ENCODE assay signal across 18 cellular contexts in the genomic region with DNA sequence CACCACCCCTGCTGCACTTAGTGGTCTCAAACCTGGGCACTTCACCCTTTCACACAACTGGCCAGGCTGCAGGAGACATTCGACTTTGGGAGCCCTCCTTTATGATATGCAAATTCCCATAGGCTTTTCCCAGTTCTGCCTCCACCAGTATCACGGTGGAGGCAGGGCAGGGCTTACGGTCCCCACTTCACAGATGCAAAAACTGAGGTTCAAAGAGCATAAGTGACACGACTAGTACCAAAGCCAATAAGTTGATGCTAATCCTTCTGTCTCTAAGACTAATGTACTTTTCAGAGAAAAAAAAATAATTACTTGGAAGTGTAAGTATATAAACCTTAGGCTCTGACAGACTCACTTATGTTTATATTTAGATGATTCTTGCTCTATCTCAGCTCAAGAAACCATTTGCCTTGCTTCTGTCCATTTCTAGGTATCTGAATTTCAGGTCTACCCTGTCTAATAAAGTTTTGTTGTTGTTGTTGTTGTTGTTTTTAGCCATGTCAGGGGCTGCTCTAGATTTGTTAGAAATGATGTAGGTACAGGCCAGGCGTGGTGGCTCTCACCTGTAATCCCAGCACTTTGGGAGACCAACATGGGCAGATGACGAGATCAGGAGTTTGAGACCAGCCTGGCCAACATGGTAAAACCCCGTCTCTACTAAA. TPM values are rescaled to one million over a fixed set of nuclear protein-coding genes. Genes with fewer than 3 reads are reported as not detected.
DNase-seq lines count a peak whose midpoint lies in the region; ATAC-seq and TF ChIP-seq lines count a peak whose summit lies in the region.
"Had no signal": no experiment of that assay in that cellular context is flagged by ENCODE, and none has a peak within 500 bp of the region (broad histone marks: within the 10 kb centered on the region; RNA-seq: fewer than 3 reads in every experiment).

No MANE protein-coding gene starts in this region.

- POLR2A ChIA-PET in activated naive CD8-positive, alpha-beta T cell treated with anti-CD3 and anti-CD28 coated beads, Interleukin-2, amount 10 ng/mL, durations not matched to agents 7 days and 5 days (lab: Charles Lee), result interaction anchor here (1.0 to 5.2 kb wide), 2 partner anchors 11 to 72 kb away, joined by 3 to 42 read pairs; partner anchors contain the start of gene GALNT10

- no peak for ATAC-seq in activated naive CD8-positive, alpha-beta T cell treated with anti-CD3 and anti-CD28 coated beads, Interleukin-2, amount 10 ng/mL, durations not matched to agents 7 days and 5 days (ENCODE audit: low read depth)
- ATAC-seq in activated naive CD8-positive, alpha-beta T cell treated with anti-CD3 and anti-CD28 coated beads, Interleukin-2, amount 50 U/mL, for 24 hours, result no peak
- ATAC-seq in GM21447 (IDR thresholded peaks at IDR 0.05; ENCODE audit: unreplicated experiment), result no peak

- TF ChIP-seq CTCF in osteocyte (IDR thresholded peaks at IDR 0.05), result no peak

- peaks cover 33% of the 10 kb centered on the region for H3K36me3 Mint-ChIP-seq in T-helper 2 cell treated with Interferon-gamma antibody and Interleukin-4, amounts not matched to agents 5 μg/mL and 100 μg/mL, for 36 hours (ENCODE audit: low read depth)
- peaks cover 10% of the 10 kb centered on the region for H3K36me3 Mint-ChIP-seq in activated naive CD8-positive, alpha-beta T cell treated with anti-CD3 and anti-CD28 coated beads, Interleukin-2, amount 10 ng/mL, durations not matched to agents 7 days and 5 days
- H3K36me3 Mint-ChIP-seq in activated naive CD8-positive, alpha-beta T cell treated with anti-CD3 and anti-CD28 coated beads, Interleukin-2, amount 50 U/mL, for 24 hours (ENCODE audit: low read depth), result peaks cover 14% of the 10 kb centered on the region
- H3K36me3 Mint-ChIP-seq in activated T-helper 2 cell treated with anti-CD3 and anti-CD28 coated beads, Interferon-gamma antibody, Interleukin-2, Interleukin-4, amounts not matched to agents 10 μg/mL and 5 μg/mL and 100 μg/mL, durations not matched to agents 14 hours and 24 hours and 36 hours (ENCODE audit: low read depth), result peaks cover 42% of the 10 kb centered on the region
- peaks cover 34% of the 10 kb centered on the region for H3K36me3 Mint-ChIP-seq in osteocyte (ENCODE audit: unreplicated experiment)

- no peaks in the 10 kb centered on the region for H3K9me3 Mint-ChIP-seq in T-helper 2 cell treated with Interferon-gamma antibody and Interleukin-4, amounts not matched to agents 5 μg/mL and 100 μg/mL, for 36 hours
- no peaks in the 10 kb centered on the region for H3K9me3 Mint-ChIP-seq in activated naive CD8-positive, alpha-beta T cell treated with anti-CD3 and anti-CD28 coated beads, Interleukin-2, amount 10 ng/mL, durations not matched to agents 7 days and 5 days
- no peaks in the 10 kb centered on the region for H3K9me3 Mint-ChIP-seq in activated naive CD8-positive, alpha-beta T cell treated with anti-CD3 and anti-CD28 coated beads, Interleukin-2, amount 50 U/mL, for 24 hours
- H3K9me3 Mint-ChIP-seq in activated T-helper 2 cell treated with anti-CD3 and anti-CD28 coated beads, Interferon-gamma antibody, Interleukin-2, Interleukin-4, amounts not matched to agents 10 μg/mL and 5 μg/mL and 100 μg/mL, durations not matched to agents 14 hours and 24 hours and 36 hours, result no peaks in the 10 kb centered on the region
- no peaks in the 10 kb centered on the region for H3K9me3 Mint-ChIP-seq in osteocyte (ENCODE audit: unreplicated experiment)

- intact Hi-C loops in activated T-helper 2 cell treated with anti-CD3 and anti-CD28 coated beads, Interferon-gamma antibody, Interleukin-2, Interleukin-4, amounts not matched to agents 10 μg/mL and 5 μg/mL and 100 μg/mL, durations not matched to agents 14 hours and 24 hours and 36 hours (cut with micrococcal nuclease), result no loop called here

- no peak overlapping the region for H3K4me3 Mint-ChIP-seq in T-helper 2 cell treated with Interferon-gamma antibody and Interleukin-4, amounts not matched to agents 5 μg/mL and 100 μg/mL, for 36 hours
- H3K4me3 Mint-ChIP-seq in activated naive CD8-positive, alpha-beta T cell treated with anti-CD3 and anti-CD28 coated beads, Interleukin-2, amount 10 ng/mL, durations not matched to agents 7 days and 5 days, result no peak overlapping the region
- no peak overlapping the region for H3K4me3 Mint-ChIP-seq in activated naive CD8-positive, alpha-beta T cell treated with anti-CD3 and anti-CD28 coated beads, Interleukin-2, amount 50 U/mL, for 24 hours
- no peak overlapping the region for H3K4me3 Mint-ChIP-seq in activated T-helper 2 cell treated with anti-CD3 and anti-CD28 coated beads, Interferon-gamma antibody, Interleukin-2, Interleukin-4, amounts not matched to agents 10 μg/mL and 5 μg/mL and 100 μg/mL, durations not matched to agents 14 hours and 24 hours and 36 hours (ENCODE audit: low read depth)
- no peak overlapping the region for H3K4me3 Mint-ChIP-seq in osteocyte (ENCODE audit: unreplicated experiment)

- peaks cover 58% of the 10 kb centered on the region for H3K4me1 Mint-ChIP-seq in T-helper 2 cell treated with Interferon-gamma antibody and Interleukin-4, amounts not matched to agents 5 μg/mL and 100 μg/mL, for 36 hours (ENCODE audit: low read depth)
- peaks cover 50% of the 10 kb centered on the region for H3K4me1 Mint-ChIP-seq in activated naive CD8-positive, alpha-beta T cell treated with anti-CD3 and anti-CD28 coated beads, Interleukin-2, amount 10 ng/mL, durations not matched to agents 7 days and 5 days
- peaks cover 76% of the 10 kb centered on the region for H3K4me1 Mint-ChIP-seq in activated naive CD8-positive, alpha-beta T cell treated with anti-CD3 and anti-CD28 coated beads, Interleukin-2, amount 50 U/mL, for 24 hours
- peaks cover 62% of the 10 kb centered on the region for H3K4me1 Mint-ChIP-seq in activated T-helper 2 cell treated with anti-CD3 and anti-CD28 coated beads, Interferon-gamma antibody, Interleukin-2, Interleukin-4, amounts not matched to agents 10 μg/mL and 5 μg/mL and 100 μg/mL, durations not matched to agents 14 hours and 24 hours and 36 hours (ENCODE audit: low read depth)
- H3K4me1 Mint-ChIP-seq in osteocyte (ENCODE audit: unreplicated experiment), result peaks cover 76% of the 10 kb centered on the region

- no peaks in the 10 kb centered on the region for H3K27me3 Mint-ChIP-seq in T-helper 2 cell treated with Interferon-gamma antibody and Interleukin-4, amounts not matched to agents 5 μg/mL and 100 μg/mL, for 36 hours (ENCODE audit: low read depth)
- no peaks in the 10 kb centered on the region for H3K27me3 Mint-ChIP-seq in activated naive CD8-positive, alpha-beta T cell treated with anti-CD3 and anti-CD28 coated beads, Interleukin-2, amount 10 ng/mL, durations not matched to agents 7 days and 5 days
- no peaks in the 10 kb centered on the region for H3K27me3 Mint-ChIP-seq in activated naive CD8-positive, alpha-beta T cell treated with anti-CD3 and anti-CD28 coated beads, Interleukin-2, amount 50 U/mL, for 24 hours
- H3K27me3 Mint-ChIP-seq in activated T-helper 2 cell treated with anti-CD3 and anti-CD28 coated beads, Interferon-gamma antibody, Interleukin-2, Interleukin-4, amounts not matched to agents 10 μg/mL and 5 μg/mL and 100 μg/mL, durations not matched to agents 14 hours and 24 hours and 36 hours (ENCODE audit: low read depth), result no peaks in the 10 kb centered on the region
- H3K27me3 Mint-ChIP-seq in osteocyte (ENCODE audit: unreplicated experiment), result no peaks in the 10 kb centered on the region

- DNase-seq in T-helper 2 cell treated with Interferon-gamma antibody and Interleukin-4, amounts not matched to agents 5 μg/mL and 100 μg/mL, for 36 hours (ENCODE audit: low spot score), result no peak
- DNase-seq in T-helper 2 cell (no peak), osteocyte (ENCODE audit: extremely low spot score, unreplicated experiment) (no peak), CD1c-positive myeloid dendritic cell (ENCODE audit: extremely low spot score) (no peak)
- no peak for DNase-seq in activated naive CD8-positive, alpha-beta T cell treated with anti-CD3 and anti-CD28 coated beads, Interleukin-2, amount 10 ng/mL, durations not matched to agents 7 days and 5 days
- DNase-seq in activated naive CD8-positive, alpha-beta T cell treated with anti-CD3 and anti-CD28 coated beads, Interleukin-2, amount 50 U/mL, for 24 hours, result no peak
- DNase-seq in activated T-helper 2 cell treated with anti-CD3 and anti-CD28 coated beads, Interferon-gamma antibody, Interleukin-2, Interleukin-4, amounts not matched to agents 10 μg/mL and 5 μg/mL and 100 μg/mL, durations not matched to agents 14 hours and 24 hours and 36 hours (ENCODE audit: low spot score), result no peak
- DNase-seq: 8988T, COR-L47, DMS153, Karpas-422, MG63, NCI-H1092, NCI-H146, NCI-H2081 treated with DMSO at 0.1 percent for 48 hours, NCI-H510A treated with DMSO at 0.1 percent for 48 hours, NCI-H82 had no signal

- peak overlapping the region; percentile 34 for H3K27ac Mint-ChIP-seq in T-helper 2 cell treated with Interferon-gamma antibody and Interleukin-4, amounts not matched to agents 5 μg/mL and 100 μg/mL, for 36 hours
- H3K27ac Mint-ChIP-seq in activated naive CD8-positive, alpha-beta T cell treated with anti-CD3 and anti-CD28 coated beads, Interleukin-2, amount 10 ng/mL, durations not matched to agents 7 days and 5 days, result peak overlapping the region; percentile 43
- no peak overlapping the region for H3K27ac Mint-ChIP-seq in activated naive CD8-positive, alpha-beta T cell treated with anti-CD3 and anti-CD28 coated beads, Interleukin-2, amount 50 U/mL, for 24 hours
- H3K27ac Mint-ChIP-seq in activated T-helper 2 cell treated with anti-CD3 and anti-CD28 coated beads, Interferon-gamma antibody, Interleukin-2, Interleukin-4, amounts not matched to agents 10 μg/mL and 5 μg/mL and 100 μg/mL, durations not matched to agents 14 hours and 24 hours and 36 hours, result peak overlapping the region; percentile 11
- peak overlapping the region; percentile 19 for H3K27ac Mint-ChIP-seq in osteocyte (ENCODE audit: unreplicated experiment)

RNA-seq across cellular contexts. Expression of gene GALNT10, which starts 10.7 kb away (rescaled TPM):
- total RNA-seq in activated naive CD8-positive, alpha-beta T cell treated with anti-CD3 and anti-CD28 coated beads, Interleukin-2, amount 10 ng/mL, durations not matched to agents 7 days and 5 days, result 10 to 100 TPM; 34.6 to 36.0 TPM
- total RNA-seq in activated T-helper 2 cell treated with anti-CD3 and anti-CD28 coated beads, Interferon-gamma antibody, Interleukin-2, Interleukin-4, amounts not matched to agents 10 μg/mL and 5 μg/mL and 100 μg/mL, durations not matched to agents 14 hours and 24 hours and 36 hours, result 31.7 and 35.5 TPM in 2 replicates
- 174 and 178 TPM in 2 replicates for total RNA-seq in osteocyte
